Comparison of ENCODE assay signal across 13 cellular contexts in the genomic region with DNA sequence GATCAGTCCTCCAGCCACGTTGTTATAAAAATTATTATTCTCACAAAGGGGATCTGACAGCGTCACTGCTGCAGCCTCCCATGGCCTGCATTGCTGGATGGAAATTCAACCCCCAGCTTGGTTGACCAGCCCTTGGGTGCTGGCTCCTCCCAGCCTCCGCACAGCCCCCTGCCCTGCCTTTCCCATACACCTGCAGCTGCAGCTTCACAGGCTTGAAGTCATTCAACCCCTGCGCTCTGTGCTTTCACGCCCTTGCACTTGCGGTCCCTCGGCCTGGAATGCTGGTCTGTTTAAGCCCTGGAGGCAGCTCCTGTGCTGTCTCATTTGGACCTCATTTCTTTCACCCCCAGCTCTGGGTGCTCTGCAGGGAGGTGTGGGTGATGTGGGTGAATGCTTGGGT. TPM values are rescaled to one million over a fixed set of nuclear protein-coding genes. Genes with fewer than 3 reads are reported as not detected.
A peak's percentile ranks its signal among the peaks of the same experiment; 100 is the strongest.
DNase-seq lines count a peak whose midpoint lies in the region; ATAC-seq and TF ChIP-seq lines count a peak whose summit lies in the region.
"Had no signal": no experiment of that assay in that cellular context is flagged by ENCODE, and none has a peak within 500 bp of the region (broad histone marks: within the 10 kb centered on the region; RNA-seq: fewer than 3 reads in every experiment).

No MANE protein-coding gene starts in this region.

- H3K36me3 Mint-ChIP-seq in WTC11, result peaks cover 11% of the 10 kb centered on the region

- H3K27me3 Mint-ChIP-seq in WTC11 (ENCODE audit: low read depth), result peaks cover 90% of the 10 kb centered on the region

- H3K9ac ChIP-seq in iPS-20b (ENCODE audit: low read depth, low read length), result no peak overlapping the region

- intact Hi-C loops in stomach (cut with DNase I; ENCODE audit: low total_unique reads), result no loop called here

- peak; percentile 21 for DNase-seq in activated CD8-positive, alpha-beta memory T cell treated with anti-CD3 and anti-CD28 coated beads, Interleukin-2, amount 50 U/mL, for 4 hours
- DNase-seq in activated CD8-positive, alpha-beta memory T cell treated with anti-CD3 and anti-CD28 coated beads, Interleukin-2, amount 50 U/mL, for 48 hours, result no peak
- DNase-seq in WTC11 (ENCODE audit: low spot score) (peak; percentile 39), stomach (no peak), SHP77 (lab: John Stamatoyannopoulos, UW) (no peak), WERI-Rb-1 (no peak)
- DNase-seq: aorta, NCI-H1930, upper lobe of right lung had no signal

- 27 to 45% (median 37%) methylated on average over 7 of the region's 7 CpGs for WGBS in stomach, 5 donors

- H3K27ac ChIP-seq in iPS-20b (ENCODE audit: low read length), result no peak overlapping the region
- peak overlapping the region in 4 of 5 donors; percentile 11 to 74 (median 66) for H3K27ac ChIP-seq in stomach
- H3K27ac ChIP-seq in WERI-Rb-1, result no peak overlapping the region
- H3K27ac ChIP-seq: epithelial cell of prostate, upper lobe of right lung had no signal

- no peak overlapping the region for H3K27ac Mint-ChIP-seq in WTC11

- H3K9me3 ChIP-seq in iPS-20b (ENCODE audit: insufficient read depth, low read depth, low read length), result peaks cover 16% of the 10 kb centered on the region; the same call in 1 of the 2 replicates
- peaks cover 0 to 12% (median 7%) of the 10 kb centered on the region in 4 donors for H3K9me3 ChIP-seq in stomach
- H3K9me3 ChIP-seq in WERI-Rb-1 (ENCODE audit: severe bottlenecking), result peaks cover 5% of the 10 kb centered on the region
- H3K9me3 ChIP-seq: upper lobe of right lung had no signal

- peak overlapping the region; percentile 57; the same call in 1 of the 2 replicates for H3K4me3 ChIP-seq in iPS-20b (ENCODE audit: low read length)
- H3K4me3 ChIP-seq in stomach, result peak overlapping the region in 3 of 4 donors; percentile 27 to 42 (median 32)
- no peak overlapping the region for H3K4me3 ChIP-seq in WERI-Rb-1 (ENCODE audit: low read depth, low read length)

- H3K4me3 Mint-ChIP-seq in WTC11, result peak overlapping the region; percentile 59

- peaks cover 17% of the 10 kb centered on the region for H3K9me3 Mint-ChIP-seq in WTC11

- no peak for TF ChIP-seq CTCF in WTC11 (IDR thresholded peaks at IDR 0.05)
- no peak for TF ChIP-seq CTCF in stomach (IDR thresholded peaks at IDR 0.05)
- no peak for TF ChIP-seq CTCF in WERI-Rb-1 (IDR thresholded peaks at IDR 0.05; ENCODE audit: low read depth, low read length)

- TF ChIP-seq EP300 in stomach (IDR thresholded peaks at IDR 0.05), result no peak

- H3K4me1 ChIP-seq in iPS-20b (ENCODE audit: insufficient read depth, low read length) (no peaks in the 10 kb centered on the region), stomach (peaks cover 22 to 42% (median 35%) of the 10 kb centered on the region in 4 donors)

- ATAC-seq in WTC11, result no peak
- no peak for ATAC-seq in HG02870 (IDR thresholded peaks at IDR 0.05; ENCODE audit: unreplicated experiment)

- peaks cover 20% of the 10 kb centered on the region for H3K4me1 Mint-ChIP-seq in WTC11

- no peak for TF ChIP-seq POLR2A in stomach (IDR thresholded peaks at IDR 0.05)

- H3K27me3 ChIP-seq in iPS-20b (ENCODE audit: insufficient read depth, low read length), result peaks cover 81% of the 10 kb centered on the region
- peaks cover 35 to 87% (median 60%) of the 10 kb centered on the region in 3 donors for H3K27me3 ChIP-seq in stomach
- H3K27me3 ChIP-seq in WERI-Rb-1 (ENCODE audit: insufficient read depth, low read depth, severe bottlenecking), result peaks cover 37% of the 10 kb centered on the region

- H3K36me3 ChIP-seq in iPS-20b (ENCODE audit: insufficient read depth, low read depth, low read length), result no peaks in the 10 kb centered on the region
- no peaks in the 10 kb centered on the region for H3K36me3 ChIP-seq in stomach
- H3K36me3 ChIP-seq in WERI-Rb-1, result no peaks in the 10 kb centered on the region
- H3K36me3 ChIP-seq: upper lobe of right lung had no signal

- POLR2A ChIA-PET in WTC11 (lab: Charles Lee), result interaction anchor here (1.2 kb wide), 1 partner anchor 10 kb away, joined by 4 read pairs; no protein-coding TSS in a partner anchor

- CTCF ChIA-PET in WTC11 (lab: Charles Lee), result interaction anchor here (1.1 to 1.4 kb wide), 2 partner anchors 15 to 305 kb away, joined by 3 read pairs; no protein-coding TSS in a partner anchor

TF ChIP-seq in WTC11, 78 proteins besides CTCF, POLR2A, EP300 and RAD21:
- TF ChIP-seq ETV6 (CRISPR knock-in tag; IDR thresholded peaks at IDR 0.05) (no peak), TEAD4 (CRISPR knock-in tag; IDR thresholded peaks at IDR 0.05) (0 out of 2 replicates have a peak, but pooled peaks have one; percentile 27)
- TF ChIP-seq, protein P1, sequence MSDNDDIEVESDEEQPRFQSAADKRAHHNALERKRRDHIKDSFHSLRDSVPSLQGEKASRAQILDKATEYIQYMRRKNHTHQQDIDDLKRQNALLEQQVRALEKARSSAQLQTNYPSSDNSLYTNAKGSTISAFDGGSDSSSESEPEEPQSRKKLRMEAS (CRISPR knock-in tag; IDR thresholded peaks at IDR 0.05), result peak; percentile 68
- TF ChIP-seq, protein P2, sequence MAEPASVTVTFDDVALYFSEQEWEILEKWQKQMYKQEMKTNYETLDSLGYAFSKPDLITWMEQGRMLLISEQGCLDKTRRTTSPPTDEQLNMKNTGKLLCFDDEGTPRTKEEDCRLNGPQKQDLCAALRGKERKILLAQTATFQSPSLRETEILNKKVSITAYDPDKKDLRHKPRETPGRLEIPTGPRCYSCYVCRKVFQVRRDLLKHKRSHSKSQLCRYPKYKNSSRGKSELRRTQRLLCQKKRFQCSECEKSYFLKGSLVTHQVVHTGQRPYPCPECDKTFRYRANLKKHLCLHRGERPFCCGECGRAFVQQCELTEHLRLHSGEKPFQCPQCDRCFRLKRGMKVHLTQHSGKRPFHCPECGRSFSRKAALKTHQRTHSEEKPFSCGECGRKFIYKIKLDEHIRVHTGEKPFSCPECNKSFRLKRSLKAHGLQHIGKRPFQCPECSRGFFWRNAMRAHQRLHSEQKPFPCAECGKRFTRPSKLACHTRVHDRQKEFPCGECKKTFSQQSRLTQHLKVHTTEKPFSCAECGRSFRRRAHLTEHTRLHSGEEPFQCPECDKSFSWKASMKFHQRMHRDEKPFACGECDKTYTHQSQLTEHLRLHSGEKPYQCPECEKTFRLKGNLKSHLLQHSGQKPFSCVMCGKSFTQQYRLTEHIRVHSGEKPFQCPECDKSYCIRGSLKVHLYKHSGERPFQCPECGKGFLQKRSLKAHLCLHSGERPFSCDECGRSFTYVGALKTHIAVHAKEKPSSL (CRISPR knock-in tag; conservative IDR thresholded peaks at IDR 0.05), result no peak
- TF ChIP-seq, protein P3, sequence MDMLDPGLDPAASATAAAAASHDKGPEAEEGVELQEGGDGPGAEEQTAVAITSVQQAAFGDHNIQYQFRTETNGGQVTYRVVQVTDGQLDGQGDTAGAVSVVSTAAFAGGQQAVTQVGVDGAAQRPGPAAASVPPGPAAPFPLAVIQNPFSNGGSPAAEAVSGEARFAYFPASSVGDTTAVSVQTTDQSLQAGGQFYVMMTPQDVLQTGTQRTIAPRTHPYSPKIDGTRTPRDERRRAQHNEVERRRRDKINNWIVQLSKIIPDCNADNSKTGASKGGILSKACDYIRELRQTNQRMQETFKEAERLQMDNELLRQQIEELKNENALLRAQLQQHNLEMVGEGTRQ (CRISPR knock-in tag; IDR thresholded peaks at IDR 0.05), result no peak

RNA-seq across cellular contexts. Expression of a gene that starts 0.9 kb away (rescaled TPM):
- 0.27 to 0.44 TPM (median 0.30 TPM) in 3 replicates for total RNA-seq in WTC11 (2021)
- 10 to 100 TPM in 1 of 5 donors, 1 to 10 TPM in 2, not detected in 2; 1.3 to 24.9 (median 6.2) TPM for total RNA-seq in stomach
- polyA plus RNA-seq in stomach, result 10 to 100 TPM in 1 of 3 donors, 1 to 10 TPM in 2; 1.2 to 13.1 (median 1.3) TPM
- total RNA-seq: RPMI7951 had no signal

Comparison
In these comparisons a context has a peak if more than half of its experiments do, and no peak if none do; other contexts are left out.
1. DNase-seq: peak in activated CD8-positive, alpha-beta memory T cell treated with anti-CD3 and anti-CD28 coated beads, Interleukin-2, amount 50 U/mL, for 4 hours (single experiment) and WTC11 (single experiment); none in activated CD8-positive, alpha-beta memory T cell treated with anti-CD3 and anti-CD28 coated beads, Interleukin-2, amount 50 U/mL, for 48 hours (single experiment), stomach (single experiment), SHP77 (0 of 2) and WERI-Rb-1 (single experiment).
2. H3K27ac ChIP-seq: peak in stomach (4 of 5); none in iPS-20b (single experiment) and WERI-Rb-1 (single experiment).